ENCODE assay signal across 8 cellular contexts in the genomic region with DNA sequence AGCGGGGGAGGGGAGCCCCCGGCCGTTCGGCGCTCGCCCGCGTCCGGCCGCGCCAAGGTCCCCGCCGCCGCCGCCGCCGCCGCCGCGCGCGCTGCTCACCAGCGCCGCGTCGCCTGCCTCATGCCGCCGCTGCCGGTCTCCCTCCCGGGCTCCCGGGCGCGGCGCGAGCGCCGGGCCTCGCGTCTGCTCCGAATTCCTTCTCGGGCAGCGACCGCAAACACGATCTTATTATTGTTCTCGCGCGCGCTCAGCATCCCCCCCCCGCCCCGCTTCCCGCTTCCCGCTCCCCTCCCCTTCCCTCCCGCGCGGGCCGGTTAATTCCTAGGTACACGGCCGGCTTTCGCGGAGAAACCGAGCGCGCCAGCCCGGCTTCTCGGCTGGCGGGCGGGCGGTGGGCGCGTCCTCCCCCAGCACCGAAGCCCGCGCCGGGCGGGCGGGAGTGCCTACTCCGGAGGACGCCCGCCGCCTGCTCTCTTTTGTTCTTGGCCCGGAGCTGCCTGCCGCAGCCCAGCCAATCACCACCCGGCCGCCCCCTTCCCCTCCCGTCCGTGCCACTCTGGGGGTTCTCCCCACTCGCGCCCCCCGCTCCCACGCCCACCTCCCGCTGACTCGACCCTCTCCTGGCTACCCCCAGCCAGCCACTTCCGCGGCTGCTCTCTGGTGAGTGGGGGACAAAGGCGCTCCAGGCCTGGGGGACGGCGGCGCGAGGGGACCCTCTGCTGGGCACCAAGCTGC. TPM values are rescaled to one million over a fixed set of nuclear protein-coding genes. Genes with fewer than 3 reads are reported as not detected.
DNase-seq lines count a peak whose midpoint lies in the region; ATAC-seq and TF ChIP-seq lines count a peak whose summit lies in the region.

A gene (minus strand): TSS at position 202 of the 735 bp plus-strand sequence. CDS start 409 bp downstream, outside the sequence.

- H4K20me1 ChIP-seq in BLaER1 treated with 17β-estradiol and CSF1 and Interleukin-3, amounts not matched to agents 10 nM and 100 nM, result peaks cover 0 to 35% (median 18%) of the 10 kb centered on the region in 11 experiments; a peak in 14 of 22 replicates
- peaks cover 37% of the 10 kb centered on the region for H4K20me1 ChIP-seq in Loucy (ENCODE audit: insufficient read depth, low read length, poor library complexity, severe bottlenecking)

- peak within 1 kb of the TSS; percentile 73 to 94 (median 83) for H3K4me2 ChIP-seq in BLaER1 treated with 17β-estradiol and CSF1 and Interleukin-3, amounts not matched to agents 10 nM and 100 nM
- peak within 1 kb of the TSS; percentile 99 for H3K4me2 ChIP-seq in Loucy (ENCODE audit: low read depth, low read length, poor library complexity, severe bottlenecking)

- no peaks in the 10 kb centered on the region for H3K27me3 ChIP-seq in BLaER1 treated with 17β-estradiol and CSF1 and Interleukin-3, amounts not matched to agents 10 nM and 100 nM
- H3K27me3 ChIP-seq in Loucy (ENCODE audit: insufficient read depth, low read length, poor library complexity, severe bottlenecking), result no peaks in the 10 kb centered on the region

- no peaks in the 10 kb centered on the region for H3F3A ChIP-seq in Loucy (ENCODE audit: low read depth)

- peak within 1 kb of the TSS; percentile 83 to 98 (median 92) for H3K4me3 ChIP-seq in BLaER1 treated with 17β-estradiol and CSF1 and Interleukin-3, amounts not matched to agents 10 nM and 100 nM
- peak within 1 kb of the TSS; percentile 97 for H3K4me3 ChIP-seq in Loucy (ENCODE audit: low read length, poor library complexity, severe bottlenecking)

- ATAC-seq in GM19372 (IDR thresholded peaks at IDR 0.05; ENCODE audit: low read depth, unreplicated experiment), result peak; percentile 42
- ATAC-seq in left colon, result peak; percentile 58
- ATAC-seq in GM18858 (IDR thresholded peaks at IDR 0.05; ENCODE audit: unreplicated experiment), result no peak

- peak within 1 kb of the TSS; percentile 99 for H2AFZ ChIP-seq in Loucy (ENCODE audit: low read length)

- DNase-seq in dermis blood vessel endothelial cell, result peak; percentile 68
- DNase-seq in left colon, result peak; percentile 35 to 57
- DNase-seq in stimulated activated CD4-positive, alpha-beta T cell treated with anti-CD3 and anti-CD28 coated beads, Interleukin-2, amount 100 ng/mL, for 24 hours, result peak; percentile 29 to 32

- H3K4me1 ChIP-seq in BLaER1 treated with 17β-estradiol and CSF1 and Interleukin-3, amounts not matched to agents 10 nM and 100 nM, result peaks cover 19 to 34% (median 25%) of the 10 kb centered on the region in 10 experiments
- H3K4me1 ChIP-seq in Loucy (ENCODE audit: insufficient read depth, low read length, poor library complexity, severe bottlenecking), result peaks cover 33% of the 10 kb centered on the region

- H3K9me3 ChIP-seq in BLaER1 treated with 17β-estradiol and CSF1 and Interleukin-3, amounts not matched to agents 10 nM and 100 nM (replicated peaks in 1 of 11), result no peaks in the 10 kb centered on the region
- H3K9me3 ChIP-seq in Loucy (ENCODE audit: insufficient read depth, low read depth, low read length), result no peaks in the 10 kb centered on the region

- peaks cover 0 to 5% (median 0%) of the 10 kb centered on the region in 11 experiments; a peak in 3 of 22 replicates for H3K36me3 ChIP-seq in BLaER1 treated with 17β-estradiol and CSF1 and Interleukin-3, amounts not matched to agents 10 nM and 100 nM
- H3K36me3 ChIP-seq in Loucy (ENCODE audit: insufficient read depth, low read length), result no peaks in the 10 kb centered on the region

- peaks cover 45% of the 10 kb centered on the region for H3K79me2 ChIP-seq in Loucy (ENCODE audit: insufficient read depth, low read length)

- peak within 1 kb of the TSS; percentile 92 to 97 (median 95) for H3K27ac ChIP-seq in BLaER1 treated with 17β-estradiol and CSF1 and Interleukin-3, amounts not matched to agents 10 nM and 100 nM
- H3K27ac ChIP-seq in VCaP, result peak within 1 kb of the TSS; percentile 93

- intact Hi-C loops in left colon (cut with DNase I, micrococcal nuclease), result loop anchor here in 1 of 2 donors (10.0 kb wide), 1 partner anchor 203 kb away; no protein-coding TSS in a partner anchor

- TF ChIP-seq CTCF in Loucy (conservative IDR thresholded peaks at IDR 0.05; ENCODE audit: low read length) (peak; percentile 47), VCaP (conservative IDR thresholded peaks at IDR 0.05) (peak; percentile 45; the same call in 1 of the 2 replicates)

- H3K9ac ChIP-seq in BLaER1 treated with 17β-estradiol and CSF1 and Interleukin-3, amounts not matched to agents 10 nM and 100 nM, result peak within 1 kb of the TSS; percentile 91 to 98 (median 96)
- H3K9ac ChIP-seq in Loucy (ENCODE audit: low read depth, low read length, poor library complexity, severe bottlenecking), result peak within 1 kb of the TSS; percentile 88

- no peaks in the 10 kb centered on the region for H3K9me2 ChIP-seq in Loucy (replicated peaks; ENCODE audit: low read depth, low read length)

RNA-seq across cellular contexts. Expression of the gene that starts here (rescaled TPM):
- total RNA-seq in dermis blood vessel endothelial cell (138 and 168 TPM in 2 replicates), left colon (10 to 100 TPM in 1 of 2 donors, 1 to 10 TPM in 1; 9.2 to 13.6 TPM)
